In the genomic region with DNA sequence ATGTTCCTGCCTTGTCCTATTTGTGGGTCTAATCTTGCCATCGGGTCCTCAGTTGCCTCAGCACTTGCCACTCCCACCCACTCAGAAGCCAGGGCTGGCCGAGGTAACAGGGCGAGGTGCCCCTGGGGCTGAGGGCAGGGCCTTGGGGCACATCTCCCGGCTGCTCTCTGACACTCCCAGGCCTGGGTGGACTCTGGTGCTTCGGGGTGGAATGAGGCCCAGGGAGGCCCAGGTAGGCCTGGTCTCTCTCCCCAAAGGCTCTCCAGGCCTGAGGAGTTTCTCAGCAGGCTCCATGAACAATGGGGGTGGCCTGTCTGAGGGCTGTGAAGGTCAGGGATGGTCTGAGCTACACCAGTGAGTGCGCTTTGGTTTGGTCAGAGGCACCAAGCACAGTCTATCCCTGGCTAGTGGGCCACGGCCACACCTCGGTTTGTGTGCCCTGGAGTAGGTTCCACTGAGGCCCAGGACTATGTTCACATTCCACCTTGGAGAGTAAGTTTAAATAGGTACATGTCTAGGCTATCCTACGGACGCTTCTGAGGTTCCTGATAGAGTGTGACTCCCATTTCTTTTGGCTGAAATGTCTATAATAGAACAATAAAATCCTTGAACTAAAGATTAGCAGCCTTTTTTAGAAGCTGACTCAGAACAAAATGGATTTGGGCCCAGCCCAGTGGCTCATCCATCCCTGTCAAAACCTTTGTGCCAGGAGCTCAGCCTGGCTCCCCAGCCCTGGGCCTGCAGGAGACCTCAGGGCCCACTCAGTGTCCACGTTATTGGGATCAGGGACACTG, we compare ENCODE assay signal across 24 cellular contexts.
A peak's percentile ranks its signal among the peaks of the same experiment; 100 is the strongest.
DNase-seq lines count a peak whose midpoint lies in the region; ATAC-seq, FAIRE-seq and TF ChIP-seq lines count a peak whose summit lies in the region.
"Had no signal": no experiment of that assay in that cellular context is flagged by ENCODE, and none has a peak within 500 bp of the region (broad histone marks: within the 10 kb centered on the region; RNA-seq: fewer than 3 reads in every experiment).

No MANE protein-coding gene starts in this region.

- no peak overlapping the region for H2BK15ac ChIP-seq in H1 (ENCODE audit: low read length)

- H4K91ac ChIP-seq in H1 (replicated peaks; ENCODE audit: insufficient read length, low read length) = no peak overlapping the region

- H3K56ac ChIP-seq in H1 (replicated peaks; ENCODE audit: insufficient read length, low read depth, low read length) = no peak overlapping the region

- H2AK5ac ChIP-seq in H1 (ENCODE audit: low read depth, low read length) = no peak overlapping the region

- H3K23me2 ChIP-seq in H1 (ENCODE audit: low read depth, low read length) = no peaks in the 10 kb centered on the region

- no peaks in the 10 kb centered on the region for H3K79me1 ChIP-seq in H1 (ENCODE audit: low read depth, low read length)

- no peak overlapping the region for H3K4ac ChIP-seq in H1 (replicated peaks; ENCODE audit: insufficient read length, low read depth, low read length)

- H2BK12ac ChIP-seq in H1 (ENCODE audit: low read depth, low read length) = no peak overlapping the region

- POLR2A ChIA-PET in H1 (lab: Charles Lee; ENCODE audit: partially characterized antibody) = no interaction called here

- WGBS in H1 (ENCODE audit: extremely low coverage in 1 of 2, insufficient coverage in 1 of 2, insufficient read length in 1 of 2, insufficient replicate concordance in 2 of 2, low coverage in 1 of 2, low lambda C conversion rate in 2 of 2, missing lambda C conversion rate in 1 of 2), 2 experiments = 87% methylated on average over 11 of the region's 11 CpGs; no CpG with 5 or more reads in 1 of the 2 experiments
- WGBS in psoas muscle, 3 donors = 69 to 81% (median 72%) methylated on average over 11 of the region's 11 CpGs
- WGBS in tibial nerve, 2 donors = 80 to 84% methylated on average over 8 to 11 of the region's 11 CpGs

- no peak for TF ChIP-seq EP300 in H1 (IDR thresholded peaks at IDR 0.05; ENCODE audit: borderline replicate concordance in 1 of 2, low read depth in 2 of 2, low read length in 2 of 2)
- no peak for TF ChIP-seq EP300 in tibial nerve (IDR thresholded peaks at IDR 0.05)

- ATAC-seq in psoas muscle = peak; percentile 49 to 91 (median 76)
- no peak for ATAC-seq in natural killer cell treated with Interleukin-12 subunit alpha and Interleukin-12 subunit beta and Interleukin-15 and Interleukin-18, amount 100 ng/mL, for 72 hours
- ATAC-seq in GM19351 (IDR thresholded peaks at IDR 0.05; ENCODE audit: unreplicated experiment) = no peak
- ATAC-seq: GM23338 had no signal

- H3K4me2 ChIP-seq in H1 (ENCODE audit: insufficient read depth in 1 of 2, low read depth in 2 of 2, low read length in 2 of 2) = no peak overlapping the region
- H3K4me2 ChIP-seq: GM23338 had no signal

- no peak overlapping the region for H3K18ac ChIP-seq in H1 (ENCODE audit: extremely low read depth, low read length)

- H3K27ac ChIP-seq in H1 (ENCODE audit: low read depth, low read length) (no peak overlapping the region), psoas muscle (no peak overlapping the region), vagina (peak overlapping the region; percentile 28), tibial nerve (no peak overlapping the region)

- no peak overlapping the region for H3K9ac ChIP-seq in H1 (replicated peaks in 1 of 4; ENCODE audit: extremely low read depth in 1 of 4, low read depth in 3 of 4, low read length in 3 of 4)

- H3K36me3 ChIP-seq in H1 (ENCODE audit: control insufficient read depth in 2 of 4, insufficient read depth in 4 of 4, low read length in 3 of 4) (no peaks in the 10 kb centered on the region), psoas muscle (ENCODE audit: insufficient read depth in 1 of 2, low read depth in 1 of 2) (no peaks in the 10 kb centered on the region), vagina (no peaks in the 10 kb centered on the region), tibial nerve (no peaks in the 10 kb centered on the region)
- H3K36me3 ChIP-seq: HAP-1 had no signal

- no peak overlapping the region for H4K5ac ChIP-seq in H1 (ENCODE audit: insufficient read length, low read depth, low read length)

- intact Hi-C loops in psoas muscle (cut with DNase I) (no loop called here), vagina (cut with DNase I) (no loop called here)

- no peaks in the 10 kb centered on the region for H3K9me3 Mint-ChIP-seq in natural killer cell treated with Interleukin-12 subunit alpha and Interleukin-12 subunit beta and Interleukin-15 and Interleukin-18, amount 100 ng/mL, for 72 hours
- H3K9me3 Mint-ChIP-seq: GM23338 had no signal

- H3K4me3 ChIP-seq in H1 (ENCODE audit: extremely low read depth in 1 of 4, insufficient read depth in 2 of 4, low read depth in 3 of 4, low read length in 4 of 4) (no peak overlapping the region), fibroblast of the aortic adventitia (ENCODE audit: low read depth, low read length) (no peak overlapping the region), psoas muscle (no peak overlapping the region), vagina (no peak overlapping the region), tibial nerve (no peak overlapping the region)
- H3K4me3 ChIP-seq: GM23338, HAP-1 had no signal

- H3K4me3 Mint-ChIP-seq in natural killer cell treated with Interleukin-12 subunit alpha and Interleukin-12 subunit beta and Interleukin-15 and Interleukin-18, amount 100 ng/mL, for 72 hours = no peak overlapping the region
- H3K4me3 Mint-ChIP-seq: GM23338, HFFc6 had no signal

- H2AFZ ChIP-seq in H1 (ENCODE audit: low read length) = no peak overlapping the region
- H2AFZ ChIP-seq: GM23338 had no signal

- H4K8ac ChIP-seq in H1 (ENCODE audit: extremely low read depth, insufficient read depth, low read length) = peak overlapping the region; percentile 44; the same call in 1 of the 2 replicates

- H3K23ac ChIP-seq in H1 (ENCODE audit: insufficient read length) = no peak overlapping the region

- TF ChIP-seq POLR2A in H1 (IDR thresholded peaks at IDR 0.05; ENCODE audit: control extremely low read depth in 1 of 2, low read depth in 2 of 2, low read length in 2 of 2) (no peak), vagina (IDR thresholded peaks at IDR 0.05) (no peak), tibial nerve (IDR thresholded peaks at IDR 0.05) (no peak)

- no peaks in the 10 kb centered on the region for H3K79me2 ChIP-seq in H1 (ENCODE audit: control insufficient read depth in 1 of 2, insufficient read depth in 2 of 2, low read length in 2 of 2)

- H3K4me1 ChIP-seq in H1 (replicated peaks in 1 of 4; ENCODE audit: control insufficient read depth in 3 of 4, insufficient read depth in 4 of 4, low read length in 3 of 4) (no peaks in the 10 kb centered on the region), psoas muscle (peaks cover 4% of the 10 kb centered on the region), vagina (peaks cover 27% of the 10 kb centered on the region), tibial nerve (peaks cover 0 to under 1% (median 0%) of the 10 kb centered on the region in 4 donors)
- H3K4me1 ChIP-seq: HAP-1 had no signal

- CTCF ChIA-PET in H1 (lab: Charles Lee; ENCODE audit: partially characterized antibody) = interaction anchor here (0.7 to 1.6 kb wide), 3 partner anchors 10 to 292 kb away, joined by 3 to 4 read pairs (median 3); no protein-coding TSS in a partner anchor

- no peaks in the 10 kb centered on the region for H3K4me1 Mint-ChIP-seq in natural killer cell treated with Interleukin-12 subunit alpha and Interleukin-12 subunit beta and Interleukin-15 and Interleukin-18, amount 100 ng/mL, for 72 hours (ENCODE audit: low read depth in 2 of 2)
- H3K4me1 Mint-ChIP-seq: CD4-positive, alpha-beta memory T cell had no signal

- H3K27me3 ChIP-seq in H1 (replicated peaks in 1 of 4; ENCODE audit: control insufficient read depth in 3 of 4, extremely low read depth in 1 of 4, insufficient read depth in 3 of 4, low read length in 3 of 4) (no peaks in the 10 kb centered on the region), psoas muscle (ENCODE audit: insufficient read depth in 3 of 3, low read length in 2 of 3) (no peaks in the 10 kb centered on the region), vagina (no peaks in the 10 kb centered on the region), tibial nerve (no peaks in the 10 kb centered on the region)

- H3K9me3 ChIP-seq in H1 (ENCODE audit: insufficient read depth in 2 of 2, low read depth in 1 of 2, low read length in 1 of 2) = no peaks in the 10 kb centered on the region
- no peaks in the 10 kb centered on the region for H3K9me3 ChIP-seq in psoas muscle
- no peaks in the 10 kb centered on the region for H3K9me3 ChIP-seq in vagina
- H3K9me3 ChIP-seq in tibial nerve = no peaks in the 10 kb centered on the region
- H3K9me3 ChIP-seq: HAP-1 had no signal

- no peaks in the 10 kb centered on the region for H3K36me3 Mint-ChIP-seq in natural killer cell treated with Interleukin-12 subunit alpha and Interleukin-12 subunit beta and Interleukin-15 and Interleukin-18, amount 100 ng/mL, for 72 hours
- H3K36me3 Mint-ChIP-seq: CD4-positive, alpha-beta memory T cell had no signal

- H3K27ac Mint-ChIP-seq in natural killer cell treated with Interleukin-12 subunit alpha and Interleukin-12 subunit beta and Interleukin-15 and Interleukin-18, amount 100 ng/mL, for 72 hours = no peak overlapping the region
- H3K27ac Mint-ChIP-seq: CD4-positive, alpha-beta memory T cell; GM23338; HFFc6 had no signal

- peaks cover 8 to 9% of the 10 kb centered on the region in 2 donors for H3K27me3 Mint-ChIP-seq in natural killer cell treated with Interleukin-12 subunit alpha and Interleukin-12 subunit beta and Interleukin-15 and Interleukin-18, amount 100 ng/mL, for 72 hours
- H3K27me3 Mint-ChIP-seq: CD4-positive, alpha-beta memory T cell had no signal

- TF ChIP-seq RAD21 in H1 (IDR thresholded peaks at IDR 0.05 in 1 of 2, conservative IDR thresholded peaks at IDR 0.05 in 1 of 2; ENCODE audit: low read depth in 2 of 2, low read length in 2 of 2) = no peak

- no peak for FAIRE-seq in H1 (lab: Jason Lieb, UNC)
- FAIRE-seq: GM18507, HTR-8/SVneo had no signal

- H4K20me1 ChIP-seq in H1 (replicated peaks in 1 of 2; ENCODE audit: control insufficient read depth in 1 of 2, insufficient read depth in 2 of 2, low read length in 2 of 2) = no peaks in the 10 kb centered on the region

- no peak for DNase-seq in H1 (ENCODE audit: low read depth in 1 of 2, low spot score in 2 of 2)
- DNase-seq in fibroblast of the aortic adventitia (ENCODE audit: low read depth) = peak; percentile 4
- no peak for DNase-seq in psoas muscle
- DNase-seq in vagina (ENCODE audit: extremely low spot score in 2 of 2) = no peak
- no peak for DNase-seq in tibial nerve (ENCODE audit: low spot score in 2 of 2)
- DNase-seq in natural killer cell treated with Interleukin-12 subunit alpha and Interleukin-12 subunit beta and Interleukin-15 and Interleukin-18, amount 100 ng/mL, for 72 hours (ENCODE audit: low spot score) = no peak
- no peak for DNase-seq in NCI-H2171 (lab: John Stamatoyannopoulos, UW)
- DNase-seq: C1 segment of cervical spinal cord; CD4-positive, alpha-beta memory T cell; COR-L47; DMS53; HFFc6; KBM-7; NCI-H1694; NCI-H2029 treated with DMSO at 0.1 percent for 48 hours; NCI-H2227 treated with DMSO at 0.1 percent for 48 hours; NCI-H526 treated with DMSO at 0.1 percent for 48 hours; RPMI8226; SIG-M5 had no signal

- no peak overlapping the region for H2BK5ac ChIP-seq in H1 (ENCODE audit: low read depth, low read length)

- no peak for TF ChIP-seq CTCF in H1 (IDR thresholded peaks at IDR 0.05; ENCODE audit: control extremely low read depth in 1 of 3, insufficient read depth in 1 of 3, low read depth in 1 of 3, low read length in 3 of 3)
- no peak for TF ChIP-seq CTCF in fibroblast of the aortic adventitia (IDR thresholded peaks at IDR 0.05; ENCODE audit: insufficient read depth, low read length)
- no peak for TF ChIP-seq CTCF in psoas muscle (IDR thresholded peaks at IDR 0.05)
- no peak for TF ChIP-seq CTCF in vagina (IDR thresholded peaks at IDR 0.05)
- TF ChIP-seq CTCF in tibial nerve (IDR thresholded peaks at IDR 0.05) = no peak

- H2BK20ac ChIP-seq in H1 (ENCODE audit: low read length) = no peak overlapping the region

- H2BK120ac ChIP-seq in H1 (replicated peaks; ENCODE audit: low read depth, low read length) = no peak overlapping the region

- H3K14ac ChIP-seq in H1 (ENCODE audit: insufficient read length) = no peak overlapping the region

Comparison
In these comparisons a context has a peak if more than half of its experiments do, and no peak if none do; other contexts are left out.
1. ATAC-seq: peak in psoas muscle (4 of 4); none in natural killer cell treated with Interleukin-12 subunit alpha and Interleukin-12 subunit beta and Interleukin-15 and Interleukin-18, amount 100 ng/mL, for 72 hours (0 of 2) and GM19351 (single experiment).